In genomic region chr11:87926250-87926970, GRCh38 we compare ENCODE assay signal across 10 cellular contexts.
DNase-seq lines count a peak whose midpoint lies in the region; FAIRE-seq and TF ChIP-seq lines count a peak whose summit lies in the region.
"Had no signal": no experiment of that assay in that cellular context is flagged by ENCODE, and none has a peak within 500 bp of the region (broad histone marks: within the 10 kb centered on the region; RNA-seq: fewer than 3 reads in every experiment).

No MANE protein-coding gene starts in this region.

- no peak overlapping the region for H3K4me3 ChIP-seq in epithelial cell of proximal tubule (ENCODE audit: low read depth, low read length)

- FAIRE-seq in RCC 7860 (lab: Jason Lieb, UNC) (no peak), urothelium cell line (lab: Jason Lieb, UNC) (peak; percentile 58)

- no peak for TF ChIP-seq CTCF in epithelial cell of proximal tubule (conservative IDR thresholded peaks at IDR 0.05; ENCODE audit: low read depth, low read length)

- peak; percentile 54 for DNase-seq in DMS53 (lab: John Stamatoyannopoulos, UW)
- DNase-seq in DMS53 treated with DMSO at 0.1 percent for 48 hours (lab: John Stamatoyannopoulos, UW; ENCODE audit: unreplicated experiment): no peak
- DNase-seq in RCC 7860 (ENCODE audit: low spot score): peak; percentile 63
- DNase-seq in epithelial cell of proximal tubule (ENCODE audit: low read depth): peak; percentile 78
- peak; percentile 79 for DNase-seq in urothelium cell line (ENCODE audit: low spot score)
- DNase-seq in pons (ENCODE audit: low spot score): no peak
- DNase-seq in retina: no peak
- no peak for DNase-seq in NCI-H2227 (lab: John Stamatoyannopoulos, UW; ENCODE audit: unreplicated experiment)
- DNase-seq: KBM-7, NCI-H510A treated with DMSO at 0.1 percent for 48 hours had no signal

Comparison
In these comparisons a context has a peak if more than half of its experiments do, and no peak if none do; other contexts are left out.
1. DNase-seq: peak in DMS53 (single experiment), RCC 7860 (single experiment), epithelial cell of proximal tubule (single experiment) and urothelium cell line (single experiment); none in DMS53 treated with DMSO at 0.1 percent for 48 hours (single experiment), pons (single experiment), retina (single experiment) and NCI-H2227 (single experiment).